23 cellular contexts compared by ENCODE assay signal in the genomic region with DNA sequence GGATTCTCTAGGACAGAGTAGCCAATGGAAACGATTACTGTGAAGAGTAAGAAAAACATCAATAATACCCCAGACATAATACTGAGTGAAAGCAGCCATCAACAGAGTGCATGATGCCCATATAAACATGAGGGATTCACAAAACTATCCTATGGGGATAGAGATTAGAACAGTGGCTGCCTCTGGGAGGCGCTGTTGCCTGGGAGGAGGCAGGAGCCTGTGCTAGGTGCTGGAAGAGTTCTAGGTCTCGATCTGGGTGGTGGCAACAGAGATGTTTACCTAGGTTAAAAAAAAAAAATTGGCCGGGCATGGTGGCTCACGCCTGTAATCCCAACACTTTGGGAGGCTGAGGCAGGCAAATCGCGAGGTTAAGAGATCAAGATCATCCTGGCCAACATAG. TPM values are rescaled to one million over a fixed set of nuclear protein-coding genes. Genes with fewer than 3 reads are reported as not detected.
A peak's percentile ranks its signal among the peaks of the same experiment; 100 is the strongest.
DNase-seq lines count a peak whose midpoint lies in the region; ATAC-seq and TF ChIP-seq lines count a peak whose summit lies in the region.
"Had no signal": no experiment of that assay in that cellular context is flagged by ENCODE, and none has a peak within 500 bp of the region (broad histone marks: within the 10 kb centered on the region; RNA-seq: fewer than 3 reads in every experiment).

No MANE protein-coding gene starts in this region.

- H3K9me3 Mint-ChIP-seq in activated CD4-positive, alpha-beta T cell treated with anti-CD3 and anti-CD28 coated beads for 36 hours (ENCODE audit: low read depth): no peaks in the 10 kb centered on the region
- no peaks in the 10 kb centered on the region for H3K9me3 Mint-ChIP-seq in activated naive CD8-positive, alpha-beta T cell treated with anti-CD3 and anti-CD28 coated beads for 36 hours
- H3K9me3 Mint-ChIP-seq: CD4-positive, alpha-beta T cell had no signal

- H3K4me3 ChIP-seq in Loucy (ENCODE audit: low read length, poor library complexity, severe bottlenecking) (no peak overlapping the region), WERI-Rb-1 (ENCODE audit: low read depth, low read length) (no peak overlapping the region), retinal pigment epithelial cell (ENCODE audit: low read length) (no peak overlapping the region)
- H3K4me3 ChIP-seq: cardiac muscle cell, gastroesophageal sphincter, Peyer's patch, SK-N-MC, thoracic aorta had no signal

- H2AFZ ChIP-seq in Loucy (ENCODE audit: low read length): no peak overlapping the region

- no peaks in the 10 kb centered on the region for H3K79me2 ChIP-seq in Loucy (ENCODE audit: insufficient read depth, low read length)

- H4K20me1 ChIP-seq in Loucy (ENCODE audit: insufficient read depth, low read length, poor library complexity, severe bottlenecking): no peaks in the 10 kb centered on the region

- H3K9me3 ChIP-seq in Loucy (ENCODE audit: insufficient read depth, low read depth, low read length) (no peaks in the 10 kb centered on the region), WERI-Rb-1 (ENCODE audit: severe bottlenecking) (peaks cover 6% of the 10 kb centered on the region)
- H3K9me3 ChIP-seq: gastroesophageal sphincter, Peyer's patch, thoracic aorta had no signal

- H3K36me3 Mint-ChIP-seq in activated CD4-positive, alpha-beta T cell treated with anti-CD3 and anti-CD28 coated beads for 36 hours (ENCODE audit: low read depth): no peaks in the 10 kb centered on the region
- H3K36me3 Mint-ChIP-seq in activated naive CD8-positive, alpha-beta T cell treated with anti-CD3 and anti-CD28 coated beads for 36 hours: no peaks in the 10 kb centered on the region

- ATAC-seq in activated CD4-positive, alpha-beta T cell treated with anti-CD3 and anti-CD28 coated beads for 36 hours: no peak
- ATAC-seq in GM18519 (IDR thresholded peaks at IDR 0.05; ENCODE audit: low FRiP score, unreplicated experiment) (no peak), HG03196 (IDR thresholded peaks at IDR 0.05; ENCODE audit: unreplicated experiment) (no peak)
- ATAC-seq: gastroesophageal sphincter; naive thymus-derived CD4-positive, alpha-beta T cell; right cardiac atrium had no signal

- CTCF ChIA-PET in activated CD4-positive, alpha-beta T cell treated with anti-CD3 and anti-CD28 coated beads for 36 hours (lab: Charles Lee): no interaction called here

- no peaks in the 10 kb centered on the region for H3K4me1 ChIP-seq in Loucy (ENCODE audit: insufficient read depth, low read length, poor library complexity, severe bottlenecking)
- H3K4me1 ChIP-seq: gastroesophageal sphincter, Peyer's patch had no signal

- TF ChIP-seq CTCF in Loucy (conservative IDR thresholded peaks at IDR 0.05; ENCODE audit: low read length) (peak; percentile 42), WERI-Rb-1 (IDR thresholded peaks at IDR 0.05; ENCODE audit: low read depth, low read length) (peak; percentile 32; the same call in 1 of the 2 replicates), retinal pigment epithelial cell (conservative IDR thresholded peaks at IDR 0.05; ENCODE audit: low read depth, low read length) (peak; percentile 11)

- no peak overlapping the region for H3K9ac ChIP-seq in Loucy (ENCODE audit: low read depth, low read length, poor library complexity, severe bottlenecking)

- POLR2A ChIA-PET in activated CD4-positive, alpha-beta T cell treated with anti-CD3 and anti-CD28 coated beads for 36 hours (lab: Charles Lee): no interaction called here

- no peak overlapping the region for H3K27ac Mint-ChIP-seq in activated CD4-positive, alpha-beta T cell treated with anti-CD3 and anti-CD28 coated beads for 36 hours
- no peak overlapping the region for H3K27ac Mint-ChIP-seq in activated naive CD8-positive, alpha-beta T cell treated with anti-CD3 and anti-CD28 coated beads for 36 hours
- H3K27ac Mint-ChIP-seq: CD4-positive, alpha-beta T cell; memory B cell; naive thymus-derived CD4-positive, alpha-beta T cell had no signal

- no peak overlapping the region for H3K4me3 Mint-ChIP-seq in activated CD4-positive, alpha-beta T cell treated with anti-CD3 and anti-CD28 coated beads for 36 hours
- H3K4me3 Mint-ChIP-seq in activated naive CD8-positive, alpha-beta T cell treated with anti-CD3 and anti-CD28 coated beads for 36 hours: no peak overlapping the region
- H3K4me3 Mint-ChIP-seq: CD4-positive, alpha-beta T cell; memory B cell; naive thymus-derived CD4-positive, alpha-beta T cell had no signal

- intact Hi-C loops in activated CD4-positive, alpha-beta T cell treated with anti-CD3 and anti-CD28 coated beads for 36 hours (cut with DNase I, micrococcal nuclease): no loop called here

- H3K27ac ChIP-seq in WERI-Rb-1: no peak overlapping the region
- H3K27ac ChIP-seq: cardiac muscle cell, gastroesophageal sphincter, Peyer's patch, SK-N-MC, thoracic aorta had no signal

- H3K36me3 ChIP-seq in Loucy (ENCODE audit: insufficient read depth, low read length): no peaks in the 10 kb centered on the region
- H3K36me3 ChIP-seq in WERI-Rb-1: no peaks in the 10 kb centered on the region
- H3K36me3 ChIP-seq: cardiac muscle cell, gastroesophageal sphincter, thoracic aorta had no signal

- H3K4me1 Mint-ChIP-seq in activated CD4-positive, alpha-beta T cell treated with anti-CD3 and anti-CD28 coated beads for 36 hours: no peaks in the 10 kb centered on the region
- H3K4me1 Mint-ChIP-seq in activated naive CD8-positive, alpha-beta T cell treated with anti-CD3 and anti-CD28 coated beads for 36 hours: no peaks in the 10 kb centered on the region

- DNase-seq in activated CD4-positive, alpha-beta T cell treated with anti-CD3 and anti-CD28 coated beads for 36 hours: peak; percentile 18
- DNase-seq in activated CD4-positive, alpha-beta T cell treated with anti-CD3 and anti-CD28 coated beads for 48 hours: no peak
- DNase-seq in WERI-Rb-1: no peak
- DNase-seq in retinal pigment epithelial cell (ENCODE audit: low read depth): no peak
- no peak for DNase-seq in activated naive CD8-positive, alpha-beta T cell treated with anti-CD3 and anti-CD28 coated beads for 36 hours
- DNase-seq: activated CD8-positive, alpha-beta memory T cell treated with anti-CD3 and anti-CD28 coated beads, Interleukin-2, amount 50 U/mL, for 48 hours; activated effector memory CD4-positive, alpha-beta T cell treated with anti-CD3 and anti-CD28 coated beads, Interleukin-2, amount 50 U/mL, for 16 hours; CD4-positive, alpha-beta T cell; naive thymus-derived CD4-positive, alpha-beta T cell; NCI-H1105; NCI-H2171 treated with DMSO at 0.1 percent for 48 hours; right cardiac atrium had no signal

- no peak overlapping the region for H3K4me2 ChIP-seq in Loucy (ENCODE audit: low read depth, low read length, poor library complexity, severe bottlenecking)

- no peaks in the 10 kb centered on the region for H3K27me3 ChIP-seq in Loucy (ENCODE audit: insufficient read depth, low read length, poor library complexity, severe bottlenecking)
- H3K27me3 ChIP-seq in WERI-Rb-1 (ENCODE audit: insufficient read depth, low read depth, severe bottlenecking): no peaks in the 10 kb centered on the region
- H3K27me3 ChIP-seq: Peyer's patch had no signal

- H3K27me3 Mint-ChIP-seq in activated CD4-positive, alpha-beta T cell treated with anti-CD3 and anti-CD28 coated beads for 36 hours: peaks cover 14% of the 10 kb centered on the region
- H3K27me3 Mint-ChIP-seq in activated naive CD8-positive, alpha-beta T cell treated with anti-CD3 and anti-CD28 coated beads for 36 hours: peaks cover 40% of the 10 kb centered on the region

- H3F3A ChIP-seq in Loucy (ENCODE audit: low read depth): no peaks in the 10 kb centered on the region

- no peaks in the 10 kb centered on the region for H3K9me2 ChIP-seq in Loucy (replicated peaks; ENCODE audit: low read depth, low read length)

RNA-seq across cellular contexts. Expression of a gene that starts 7.9 kb away (rescaled TPM):
- total RNA-seq in activated CD4-positive, alpha-beta T cell treated with anti-CD3 and anti-CD28 coated beads for 36 hours: not detected
- not detected for total RNA-seq in activated naive CD8-positive, alpha-beta T cell treated with anti-CD3 and anti-CD28 coated beads for 36 hours
- total RNA-seq: CD4-positive, alpha-beta T cell; H4; osteocyte had no signal
